In genomic region chr3:49021213-49021812, GRCh38 we compare ENCODE assay signal across 8 cellular contexts. TPM values are rescaled to one million over a fixed set of nuclear protein-coding genes. Genes with fewer than 3 reads are reported as not detected.
DNase-seq lines count a peak whose midpoint lies in the region; ATAC-seq and TF ChIP-seq lines count a peak whose summit lies in the region.

No MANE protein-coding gene starts in this region.

- in situ Hi-C loops in GM18951 (cut with MboI; ENCODE audit: low sequenced_read_pairs, unreplicated experiment), result no loop called here

- H3K9me3 Mint-ChIP-seq in WTC11 (no peaks in the 10 kb centered on the region), immature natural killer cell (no peaks in the 10 kb centered on the region)

- TF ChIP-seq CTCF in WTC11 (IDR thresholded peaks at IDR 0.05) (no peak), cardiac fibroblast (IDR thresholded peaks at IDR 0.05; ENCODE audit: low read depth, low read length) (no peak)

- H3K36me3 Mint-ChIP-seq in WTC11, result peaks cover 40% of the 10 kb centered on the region
- peaks cover 0 to 14% (median 0%) of the 10 kb centered on the region in 3 donors for H3K36me3 Mint-ChIP-seq in immature natural killer cell

- CTCF ChIA-PET in WTC11 (lab: Charles Lee), result interaction anchor here (0.6 to 8.2 kb wide), 22 partner anchors 9 to 585 kb away, joined by 3 to 124 read pairs (median 5); partner anchors contain the start of genes IP6K2, KLHDC8B, NCKIPSD and NICN1

- peak overlapping the region; percentile 89 for H3K4me3 ChIP-seq in cardiac fibroblast (replicated peaks in 1 of 2; ENCODE audit: low read depth in 2 of 2, low read length in 2 of 2)

- peak overlapping the region; percentile 98 for H3K27ac Mint-ChIP-seq in WTC11
- peak overlapping the region; percentile 91 to 98 (median 96) for H3K27ac Mint-ChIP-seq in immature natural killer cell

- H3K4me1 Mint-ChIP-seq in WTC11 (peaks cover 28% of the 10 kb centered on the region), immature natural killer cell (peaks cover 38 to 47% of the 10 kb centered on the region in 2 donors)

- POLR2A ChIA-PET in WTC11 (lab: Charles Lee), result interaction anchor here (0.5 to 4.3 kb wide), 13 partner anchors 8 to 519 kb away, joined by 3 to 81 read pairs (median 3); partner anchors contain the start of genes CELSR3, IMPDH2, IP6K2 and P4HTM

- ATAC-seq in HG03175 (IDR thresholded peaks at IDR 0.05; ENCODE audit: unreplicated experiment), result peak; percentile 51
- ATAC-seq in WTC11, result peak; percentile 49

- H3K27me3 Mint-ChIP-seq in WTC11 (ENCODE audit: low read depth), result no peaks in the 10 kb centered on the region
- peaks cover 6 to 16% (median 6%) of the 10 kb centered on the region in 3 donors for H3K27me3 Mint-ChIP-seq in immature natural killer cell (ENCODE audit: low read depth in 3 of 3)

- peak overlapping the region; percentile 92 for H3K4me3 Mint-ChIP-seq in WTC11
- H3K4me3 Mint-ChIP-seq in immature natural killer cell, result peak overlapping the region; percentile 90 to 99 (median 97)

- peak; percentile 100 for TF ChIP-seq POLR2A in GM18951 (IDR thresholded peaks at IDR 0.05; ENCODE audit: extremely low read depth, insufficient read depth, insufficient read length)

- DNase-seq in AG08396 (ENCODE audit: low spot score) (peak; percentile 97), NCI-H2227 treated with DMSO at 0.1 percent for 48 hours (lab: John Stamatoyannopoulos, UW) (peak; percentile 91), WTC11 (ENCODE audit: low spot score) (peak; percentile 99), cardiac fibroblast (ENCODE audit: low read depth in 2 of 2) (peak; percentile 98), immature natural killer cell (peak; percentile 99), smooth muscle cell of the brain vasculature (ENCODE audit: low read depth, low spot score) (peak; percentile 96)

TF ChIP-seq in WTC11, 78 proteins besides CTCF, POLR2A, EP300 and RAD21 (continues in another document):
- TF ChIP-seq FOXK1 (CRISPR knock-in tag; IDR thresholded peaks at IDR 0.05) (peak; percentile 7; the same call in 1 of the 2 replicates), USF2 (CRISPR knock-in tag; IDR thresholded peaks at IDR 0.05) (peak; percentile 12; the same call in 1 of the 2 replicates), ZBTB21 (CRISPR knock-in tag; IDR thresholded peaks at IDR 0.05; ENCODE audit: borderline replicate concordance) (no peak), MYBL2 (CRISPR knock-in tag; IDR thresholded peaks at IDR 0.05) (no peak), NFATC4 (CRISPR knock-in tag; IDR thresholded peaks at IDR 0.05) (0 out of 2 replicates have a peak, but pooled peaks have one; percentile 24), FOXP1 (CRISPR knock-in tag; IDR thresholded peaks at IDR 0.05; ENCODE audit: borderline replicate concordance) (no peak), PRDM15 (CRISPR knock-in tag; IDR thresholded peaks at IDR 0.05) (no peak), OVOL2 (CRISPR knock-in tag; IDR thresholded peaks at IDR 0.05; ENCODE audit: borderline replicate concordance) (no peak), FOXJ3 (CRISPR knock-in tag; IDR thresholded peaks at IDR 0.05; ENCODE audit: borderline replicate concordance) (no peak), ERG (CRISPR knock-in tag; IDR thresholded peaks at IDR 0.05) (no peak), AFF4 (CRISPR knock-in tag; IDR thresholded peaks at IDR 0.05; ENCODE audit: borderline replicate concordance) (peak; percentile 16; the same call in 1 of the 2 replicates), GRHL2 (CRISPR knock-in tag; IDR thresholded peaks at IDR 0.05; ENCODE audit: insufficient replicate concordance, severe bottlenecking) (no peak), ESRRA (CRISPR knock-in tag; IDR thresholded peaks at IDR 0.05; ENCODE audit: borderline replicate concordance) (no peak)

RNA-seq across cellular contexts. Expression of gene NDUFAF3, which starts 0.6 kb away (rescaled TPM):
- 36.8 to 50.3 TPM (median 49.6 TPM) in 3 replicates for total RNA-seq in WTC11 (2021)
- polyA plus RNA-seq in immature natural killer cell, result 100 to 1,000 TPM; 118 to 204 (median 142) TPM

RNA-seq across cellular contexts. Expression of gene DALRD3, which starts 2.9 kb away (rescaled TPM):
- 38.8 to 41.4 TPM (median 39.6 TPM) in 3 replicates for total RNA-seq in WTC11 (2021)
- 10 to 100 TPM; 17.1 to 26.9 (median 21.8) TPM for polyA plus RNA-seq in immature natural killer cell

RNA-seq across cellular contexts. Expression of gene IMPDH2, which starts 7.9 kb away (rescaled TPM):
- 449 to 472 TPM (median 452 TPM) in 3 replicates for total RNA-seq in WTC11 (2021)
- polyA plus RNA-seq in immature natural killer cell, result 10 to 100 TPM; 44.8 to 52.6 (median 52.0) TPM

RNA-seq across cellular contexts. Expression of gene WDR6, which starts 14.1 kb away (rescaled TPM):
- total RNA-seq in WTC11 (2021), result 204 to 213 TPM (median 209 TPM) in 3 replicates
- polyA plus RNA-seq in immature natural killer cell, result 100 to 1,000 TPM in 1 of 3 donors, 10 to 100 TPM in 2; 56.8 to 114 (median 70.6) TPM

RNA-seq across cellular contexts. Expression of gene P4HTM, which starts 31.3 kb away (rescaled TPM):
- 21.9 to 28.8 TPM (median 28.2 TPM) in 3 replicates for total RNA-seq in WTC11 (2021)
- polyA plus RNA-seq in immature natural killer cell, result 10 to 100 TPM; 16.8 to 26.8 (median 24.9) TPM

Comparison
In these comparisons a context has a peak if more than half of its experiments do, and no peak if none do; other contexts are left out.
1. Peak in every context shown above with its lines: DNase-seq, ATAC-seq and H3K4me3 ChIP-seq.